In the genomic region with DNA sequence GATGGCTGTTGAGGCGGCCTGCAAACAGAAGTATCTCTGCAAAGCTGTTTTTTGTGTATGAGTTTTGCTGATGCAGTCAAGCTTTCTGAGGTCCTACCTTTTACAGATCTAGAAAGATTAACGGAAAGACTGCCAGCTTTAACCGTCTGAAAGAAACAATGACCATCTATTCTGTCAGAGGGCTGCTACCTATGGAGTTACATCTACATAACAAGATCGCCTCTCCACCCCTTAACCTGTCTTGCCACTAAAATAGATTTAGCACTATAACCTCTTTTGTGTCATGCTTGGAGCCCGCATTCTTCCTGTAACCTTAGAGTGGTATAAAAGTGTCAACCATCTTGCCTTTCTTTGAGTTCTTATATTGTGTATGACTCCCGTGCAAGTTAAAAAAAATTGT, we compare ENCODE assay signal across 29 cellular contexts.
"Had no signal": no experiment of that assay in that cellular context is flagged by ENCODE, and none has a peak within 500 bp of the region (broad histone marks: within the 10 kb centered on the region; RNA-seq: fewer than 3 reads in every experiment).

No MANE protein-coding gene starts in this region.

- H3K4me3 Mint-ChIP-seq: activated CD8-positive, alpha-beta T cell treated with anti-CD3 and anti-CD28 coated beads, Interleukin-2, amount 10 ng/mL, durations not matched to agents 7 days and 5 days; activated naive CD4-positive, alpha-beta T cell treated with anti-CD3 and anti-CD28 coated beads, Interleukin-2, amount 50 U/mL, for 24 hours; activated T-helper 1 cell treated with anti-CD3 and anti-CD28 coated beads, Interleukin-12 subunit alpha, Interleukin-12 subunit beta, Interleukin-2, Interleukin-4 antibody, amounts not matched to agents 30 ng/mL and 10 ng/mL and 1 ng/mL, durations not matched to agents 14 hours and 24 hours and 36 hours; effector memory CD8-positive, alpha-beta T cell; nephron; stimulated activated naive B cell treated with anti-CD40 and anti-IgM and Interleukin-4, amounts not matched to agents 10 μg/mL and 1 μg/mL and 100 μg/mL, for 72 hours; T-cell; T-helper 2 cell treated with Interferon-gamma antibody and Interleukin-4, amounts not matched to agents 5 μg/mL and 100 μg/mL, for 36 hours; type B pancreatic cell had no signal

- H3K27me3 ChIP-seq: brain microvascular endothelial cell, esophagus muscularis mucosa, hepatocyte, vagina had no signal

- DNase-seq: activated CD4-positive, alpha-beta T cell treated with anti-CD3 and anti-CD28 coated beads for 1 hour; activated CD4-positive, alpha-beta T cell treated with anti-CD3 and anti-CD28 coated beads, Interleukin-2, amount 50 U/mL, for 1 hour; activated CD8-positive, alpha-beta T cell treated with anti-CD3 and anti-CD28 coated beads, Interleukin-2, amount 10 ng/mL, durations not matched to agents 7 days and 5 days; activated gamma-delta T cell; aorta; brain microvascular endothelial cell; central memory CD4-positive, alpha-beta T cell; effector memory CD8-positive, alpha-beta T cell; glutamatergic neuron; kidney glomerular epithelial cell; left ventricle myocardium superior; mammary epithelial cell; midbrain; occipital lobe; posterior cingulate gyrus; small intestine; stimulated activated CD4-positive, alpha-beta T cell treated with anti-CD3 and anti-CD28 coated beads, Interleukin-15, amount 100 ng/mL, for 24 hours; stimulated activated naive B cell treated with anti-CD40 and anti-IgM and Interleukin-4, amounts not matched to agents 10 μg/mL and 1 μg/mL and 100 μg/mL, for 72 hours; T-cell; WERI-Rb-1 had no signal

- H3K9me3 ChIP-seq: vagina had no signal

- H3K9me3 Mint-ChIP-seq: nephron had no signal

- H3K4me2 ChIP-seq: hepatocyte had no signal

- ATAC-seq: activated CD8-positive, alpha-beta T cell treated with anti-CD3 and anti-CD28 coated beads, Interleukin-2, amount 10 ng/mL, durations not matched to agents 7 days and 5 days; effector memory CD8-positive, alpha-beta T cell; left ventricle myocardium superior; sciatic nerve; stimulated activated naive B cell treated with anti-CD40 and anti-IgM and Interleukin-4, amounts not matched to agents 10 μg/mL and 1 μg/mL and 100 μg/mL, for 72 hours; T-cell had no signal

- H3K27ac Mint-ChIP-seq: activated CD8-positive, alpha-beta T cell treated with anti-CD3 and anti-CD28 coated beads, Interleukin-2, amount 10 ng/mL, durations not matched to agents 7 days and 5 days; activated naive CD4-positive, alpha-beta T cell treated with anti-CD3 and anti-CD28 coated beads, Interleukin-2, amount 50 U/mL, for 24 hours; activated T-helper 1 cell treated with anti-CD3 and anti-CD28 coated beads, Interleukin-12 subunit alpha, Interleukin-12 subunit beta, Interleukin-2, Interleukin-4 antibody, amounts not matched to agents 30 ng/mL and 10 ng/mL and 1 ng/mL, durations not matched to agents 14 hours and 24 hours and 36 hours; effector memory CD8-positive, alpha-beta T cell; nephron; stimulated activated naive B cell treated with anti-CD40 and anti-IgM and Interleukin-4, amounts not matched to agents 10 μg/mL and 1 μg/mL and 100 μg/mL, for 72 hours; T-cell; T-helper 2 cell treated with Interferon-gamma antibody and Interleukin-4, amounts not matched to agents 5 μg/mL and 100 μg/mL, for 36 hours; type B pancreatic cell had no signal

- H3K27ac ChIP-seq: brain microvascular endothelial cell, esophagus muscularis mucosa, hepatocyte, vagina, WERI-Rb-1 had no signal

- H3K36me3 ChIP-seq: brain microvascular endothelial cell, esophagus muscularis mucosa, vagina, WERI-Rb-1 had no signal

- H3K27me3 Mint-ChIP-seq: activated naive CD4-positive, alpha-beta T cell treated with anti-CD3 and anti-CD28 coated beads, Interleukin-2, amount 50 U/mL, for 24 hours; effector memory CD8-positive, alpha-beta T cell; stimulated activated naive B cell treated with anti-CD40 and anti-IgM and Interleukin-4, amounts not matched to agents 10 μg/mL and 1 μg/mL and 100 μg/mL, for 72 hours; T-cell; type B pancreatic cell had no signal

- H3K4me1 Mint-ChIP-seq: activated naive CD4-positive, alpha-beta T cell treated with anti-CD3 and anti-CD28 coated beads, Interleukin-2, amount 50 U/mL, for 24 hours; nephron; stimulated activated naive B cell treated with anti-CD40 and anti-IgM and Interleukin-4, amounts not matched to agents 10 μg/mL and 1 μg/mL and 100 μg/mL, for 72 hours; T-cell had no signal

- H2AFZ ChIP-seq: hepatocyte had no signal

- H3K4me1 ChIP-seq: esophagus muscularis mucosa, vagina had no signal

- H3K36me3 Mint-ChIP-seq: activated naive CD4-positive, alpha-beta T cell treated with anti-CD3 and anti-CD28 coated beads, Interleukin-2, amount 50 U/mL, for 24 hours; stimulated activated naive B cell treated with anti-CD40 and anti-IgM and Interleukin-4, amounts not matched to agents 10 μg/mL and 1 μg/mL and 100 μg/mL, for 72 hours; T-cell; type B pancreatic cell had no signal

- H3K4me3 ChIP-seq: esophagus muscularis mucosa, hepatocyte, vagina had no signal

- H3K79me2 ChIP-seq: hepatocyte had no signal
